19 cellular contexts compared by ENCODE assay signal in genomic region chr3:40096561-40097506, GRCh38.
DNase-seq lines count a peak whose midpoint lies in the region; ATAC-seq, FAIRE-seq and TF ChIP-seq lines count a peak whose summit lies in the region.
"Had no signal": no experiment of that assay in that cellular context is flagged by ENCODE, and none has a peak within 500 bp of the region (broad histone marks: within the 10 kb centered on the region; RNA-seq: fewer than 3 reads in every experiment).

No MANE protein-coding gene starts in this region.

- intact Hi-C loops in left cardiac atrium (cut with DNase I) (no loop called here), left ventricle myocardium inferior (cut with micrococcal nuclease) (no loop called here), body of pancreas (cut with DNase I) (no loop called here), sciatic nerve (cut with DNase I) (no loop called here)

- peak in 1 of 2 donors; percentile 92 for ATAC-seq in left cardiac atrium
- ATAC-seq in body of pancreas, result peak; percentile 90
- ATAC-seq in HG02642 (IDR thresholded peaks at IDR 0.05; ENCODE audit: poor library complexity, unreplicated experiment), result no peak
- ATAC-seq in HG02610 (IDR thresholded peaks at IDR 0.05; ENCODE audit: unreplicated experiment), result no peak
- ATAC-seq in sciatic nerve, result no peak
- ATAC-seq: A549; gastroesophageal sphincter; stimulated activated naive CD8-positive, alpha-beta T cell treated with anti-CD3 and anti-CD28 coated beads, Interleukin-15, amount 100 ng/mL, for 72 hours had no signal

- H3K9me3 ChIP-seq in left ventricle myocardium inferior (replicated peaks) (peaks cover 16% of the 10 kb centered on the region), body of pancreas (no peaks in the 10 kb centered on the region)
- H3K9me3 ChIP-seq: A549, HAP-1 had no signal

- peak; percentile 25 for DNase-seq in left cardiac atrium
- no peak for DNase-seq in left ventricle myocardium inferior
- DNase-seq in body of pancreas, result peak; percentile 70 to 88 (median 80)
- peak; percentile 91 for DNase-seq in kidney tubule cell (ENCODE audit: low spot score)
- peak; percentile 40 for DNase-seq in urothelium cell line (ENCODE audit: low spot score)
- DNase-seq in sciatic nerve (ENCODE audit: low spot score), result no peak
- DNase-seq: activated CD4-positive, alpha-beta T cell treated with anti-CD3 and anti-CD28 coated beads, Interleukin-2, amount 50 U/mL, for 4 hours; effector CD8-positive, alpha-beta T cell; naive B cell; NCI-H1694; NCI-H774; SIG-M5; stimulated activated naive CD8-positive, alpha-beta T cell treated with anti-CD3 and anti-CD28 coated beads, Interleukin-15, amount 100 ng/mL, for 72 hours; T1000 had no signal

- H3K27ac ChIP-seq in left ventricle myocardium inferior (replicated peaks) (no peak overlapping the region), body of pancreas (peak overlapping the region in 3 of 4 donors; percentile 24 to 79 (median 66))
- H3K27ac ChIP-seq: A549, gastroesophageal sphincter had no signal

- no peak for TF ChIP-seq POLR2A in body of pancreas (IDR thresholded peaks at IDR 0.05)

- FAIRE-seq in urothelium cell line (lab: Jason Lieb, UNC), result no peak
- FAIRE-seq: A549 had no signal

- no peaks in the 10 kb centered on the region for H3K36me3 ChIP-seq in left ventricle myocardium inferior
- no peaks in the 10 kb centered on the region for H3K36me3 ChIP-seq in body of pancreas (replicated peaks in 1 of 2; ENCODE audit: insufficient read depth in 1 of 2, low read depth in 2 of 2)
- H3K36me3 ChIP-seq: gastroesophageal sphincter, HAP-1 had no signal

- H3K4me3 ChIP-seq in left ventricle myocardium inferior (no peak overlapping the region), body of pancreas (no peak overlapping the region)
- H3K4me3 ChIP-seq: A549, gastroesophageal sphincter, HAP-1 had no signal

- H3K4me1 ChIP-seq in left ventricle myocardium inferior (no peaks in the 10 kb centered on the region), body of pancreas (peaks cover 19% of the 10 kb centered on the region)
- H3K4me1 ChIP-seq: A549, gastroesophageal sphincter, HAP-1 had no signal

- 33 to 36% methylated on average over 8 of the region's 8 CpGs for WGBS in body of pancreas, 2 donors

- TF ChIP-seq CTCF in left ventricle myocardium inferior (IDR thresholded peaks at IDR 0.05; ENCODE audit: borderline replicate concordance) (no peak), body of pancreas (IDR thresholded peaks at IDR 0.05) (no peak)

- no peaks in the 10 kb centered on the region for H3K27me3 ChIP-seq in left ventricle myocardium inferior (ENCODE audit: low read depth)
- no peaks in the 10 kb centered on the region for H3K27me3 ChIP-seq in body of pancreas
- H3K27me3 ChIP-seq: gastroesophageal sphincter had no signal

Comparison
In these comparisons a context has a peak if more than half of its experiments do, and no peak if none do; other contexts are left out.
1. DNase-seq: peak in left cardiac atrium (single experiment), body of pancreas (4 of 4), kidney tubule cell (single experiment) and urothelium cell line (single experiment); none in left ventricle myocardium inferior (single experiment) and sciatic nerve (single experiment).